ENCODE assay signal across 17 cellular contexts in genomic region chr16:2143874-2144485, GRCh38. TPM values are rescaled to one million over a fixed set of nuclear protein-coding genes. Genes with fewer than 3 reads are reported as not detected.
DNase-seq lines count a peak whose midpoint lies in the region; ATAC-seq and TF ChIP-seq lines count a peak whose summit lies in the region.
"Had no signal": no experiment of that assay in that cellular context is flagged by ENCODE, and none has a peak within 500 bp of the region (broad histone marks: within the 10 kb centered on the region; RNA-seq: fewer than 3 reads in every experiment).

No MANE protein-coding gene starts in this region.

- no peaks in the 10 kb centered on the region for H3K36me3 ChIP-seq in hepatocyte (replicated peaks; ENCODE audit: insufficient read depth, low read depth)
- H3K36me3 ChIP-seq in smooth muscle cell (ENCODE audit: low read depth), result no peaks in the 10 kb centered on the region
- H3K36me3 ChIP-seq: HAP-1 had no signal

- H2AFZ ChIP-seq in hepatocyte, result no peak overlapping the region
- H2AFZ ChIP-seq in smooth muscle cell (ENCODE audit: low read depth), result no peak overlapping the region

- H3K4me1 ChIP-seq in hepatocyte (ENCODE audit: insufficient read depth) (peaks cover 11% of the 10 kb centered on the region), smooth muscle cell (ENCODE audit: low read depth) (no peaks in the 10 kb centered on the region)

- ATAC-seq in GM21619 (IDR thresholded peaks at IDR 0.05; ENCODE audit: unreplicated experiment), result no peak
- ATAC-seq: GM12878 had no signal

- peaks cover 8% of the 10 kb centered on the region for H3F3A ChIP-seq in smooth muscle cell (ENCODE audit: low read depth)

- H3K27me3 ChIP-seq in hepatocyte, result no peaks in the 10 kb centered on the region
- H3K27me3 ChIP-seq in smooth muscle cell (ENCODE audit: low read depth), result no peaks in the 10 kb centered on the region

- no peak for TF ChIP-seq CTCF in hepatocyte (IDR thresholded peaks at IDR 0.05; ENCODE audit: poor library complexity)
- no peak for TF ChIP-seq CTCF in smooth muscle cell (IDR thresholded peaks at IDR 0.05; ENCODE audit: borderline replicate concordance, insufficient read depth, poor library complexity, severe bottlenecking)

- no peak overlapping the region for H3K4me2 ChIP-seq in hepatocyte
- H3K4me2 ChIP-seq in smooth muscle cell, result no peak overlapping the region

- DNase-seq in DMS 273 (lab: John Stamatoyannopoulos, UW; ENCODE audit: unreplicated experiment) (peak; percentile 58), DMS 273 treated with DMSO at 0.1 percent for 48 hours (lab: John Stamatoyannopoulos, UW) (no peak), hepatocyte (ENCODE audit: low spot score) (peak; percentile 5), smooth muscle cell (lab: John Stamatoyannopoulos, UW; ENCODE audit: unreplicated experiment) (no peak), SHP77 treated with DMSO at 0.1 percent for 48 hours (lab: John Stamatoyannopoulos, UW) (no peak), cardiac septum (ENCODE audit: low spot score) (no peak)
- DNase-seq: AML-193, MM.1S, NCI-H1092, NCI-H1436 treated with DMSO at 0.1 percent for 48 hours, NCI-H2029 treated with DMSO at 0.1 percent for 48 hours had no signal

- 84% methylated on average over 17 of the region's 17 CpGs for WGBS in hepatocyte (ENCODE audit: low lambda C conversion rate, missing lambda C conversion rate)
- WGBS in smooth muscle cell (ENCODE audit: low lambda C conversion rate), result 82% methylated on average over 17 of the region's 17 CpGs

- H3K27ac ChIP-seq in angular gyrus (ENCODE audit: low read depth, low read length) (peak overlapping the region; percentile 88), hepatocyte (no peak overlapping the region), smooth muscle cell (ENCODE audit: low read depth) (peak overlapping the region; percentile 44)
- H3K27ac ChIP-seq: 22Rv1 had no signal

- intact Hi-C loops in cardiac septum (cut with DNase I), result no loop called here

- H4K20me1 ChIP-seq in hepatocyte (ENCODE audit: insufficient read depth, poor library complexity, severe bottlenecking), result peaks cover 2% of the 10 kb centered on the region
- peaks cover 18% of the 10 kb centered on the region for H4K20me1 ChIP-seq in smooth muscle cell (ENCODE audit: low read depth)

- H3K4me3 ChIP-seq in hepatocyte (no peak overlapping the region), smooth muscle cell (no peak overlapping the region)
- H3K4me3 ChIP-seq: GM12878, HAP-1 had no signal

- peak overlapping the region; percentile 34 for H3K9ac ChIP-seq in smooth muscle cell (ENCODE audit: low read depth)

- H3K9me2 ChIP-seq in hepatocyte (replicated peaks; ENCODE audit: insufficient read depth), result no peaks in the 10 kb centered on the region

- H3K9me3 ChIP-seq in hepatocyte (ENCODE audit: low read depth) (no peaks in the 10 kb centered on the region), smooth muscle cell (replicated peaks; ENCODE audit: low read depth) (no peaks in the 10 kb centered on the region)
- H3K9me3 ChIP-seq: HAP-1 had no signal

- H3K79me2 ChIP-seq in hepatocyte, result no peaks in the 10 kb centered on the region
- no peaks in the 10 kb centered on the region for H3K79me2 ChIP-seq in smooth muscle cell (ENCODE audit: low read depth)

RNA-seq across cellular contexts. Expression of gene RAB26, which starts 4.4 kb away (rescaled TPM):
- total RNA-seq in hepatocyte, result 4.1 and 8.3 TPM in 2 replicates
- 11.3 and 15.0 TPM in 2 replicates for polyA plus RNA-seq in hepatocyte
- total RNA-seq in smooth muscle cell, result not detected in 2 replicates
- polyA plus RNA-seq in smooth muscle cell, result 1.3 and 3.4 TPM in 2 replicates
- 2.2 TPM for total RNA-seq in cardiac septum
- polyA plus RNA-seq: CD14-positive monocyte had no signal

RNA-seq across cellular contexts. Expression of gene PKD1, which starts 8.3 kb away (rescaled TPM):
- 40.2 and 60.6 TPM in 2 replicates for total RNA-seq in hepatocyte
- polyA plus RNA-seq in hepatocyte, result 35.9 and 49.3 TPM in 2 replicates
- total RNA-seq in smooth muscle cell, result 68.2 and 70.1 TPM in 2 replicates
- 47.9 and 71.3 TPM in 2 replicates for polyA plus RNA-seq in smooth muscle cell
- total RNA-seq in cardiac septum, result 178 TPM

RNA-seq across cellular contexts. Expression of gene TRAF7, which starts 11.6 kb away (rescaled TPM):
- total RNA-seq in hepatocyte (55.1 and 73.4 TPM in 2 replicates), smooth muscle cell (52.6 and 59.9 TPM in 2 replicates), cardiac septum (35.7 TPM)
- polyA plus RNA-seq in hepatocyte (30.0 and 37.4 TPM in 2 replicates), smooth muscle cell (27.5 and 28.0 TPM in 2 replicates)

RNA-seq across cellular contexts. Expression of gene CASKIN1, which starts 52.4 kb away (rescaled TPM):
- total RNA-seq in hepatocyte (0.47 and 0.80 TPM in 2 replicates), smooth muscle cell (0.45 TPM in 2 replicates), cardiac septum (1.2 TPM)
- polyA plus RNA-seq in hepatocyte (1.7 TPM in 2 replicates), smooth muscle cell (0.09 and 0.77 TPM in 2 replicates)
- polyA plus RNA-seq: CD14-positive monocyte had no signal

Comparison
In these comparisons a context has a peak if more than half of its experiments do, and no peak if none do; other contexts are left out.
1. DNase-seq: peak in DMS 273 (single experiment) and hepatocyte (single experiment); none in DMS 273 treated with DMSO at 0.1 percent for 48 hours (single experiment), smooth muscle cell (single experiment), SHP77 treated with DMSO at 0.1 percent for 48 hours (single experiment) and cardiac septum (single experiment).